ENCODE assay signal across 31 cellular contexts in the genomic region with DNA sequence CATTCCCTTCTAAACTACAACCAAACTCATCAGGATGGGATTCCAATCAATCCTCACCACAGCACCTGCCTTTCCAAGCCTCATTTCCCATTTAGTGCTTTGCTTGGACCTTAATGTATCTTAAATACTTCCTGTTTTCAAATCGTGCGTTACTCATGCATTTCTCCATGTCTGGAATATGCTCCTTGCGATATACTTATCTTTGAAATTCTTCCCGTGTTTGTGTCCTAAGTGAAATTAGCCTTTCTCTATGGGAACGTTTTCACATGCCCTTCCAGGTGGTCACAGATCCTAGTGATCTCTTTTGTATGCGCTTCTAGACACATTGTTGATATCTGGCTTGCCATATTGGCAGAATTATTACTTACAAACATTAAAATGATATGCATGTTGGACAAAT.
"Had no signal": no experiment of that assay in that cellular context is flagged by ENCODE, and none has a peak within 500 bp of the region (broad histone marks: within the 10 kb centered on the region; RNA-seq: fewer than 3 reads in every experiment).

No MANE protein-coding gene starts in this region.

- H3K36me3 ChIP-seq: adrenal gland, ascending aorta, brain microvascular endothelial cell, breast epithelium, cardiac muscle cell had no signal

- H3K9me3 ChIP-seq: adrenal gland, ascending aorta, body of pancreas, breast epithelium had no signal

- DNase-seq: activated effector memory CD4-positive, alpha-beta T cell treated with anti-CD3 and anti-CD28 coated beads, Interleukin-2, amount 50 U/mL, for 16 hours; activated effector memory CD4-positive, alpha-beta T cell treated with Interleukin-2 at 50 U/mL for 16 hours; activated gamma-delta T cell; activated gamma-delta T cell treated with Interleukin-2 at 50 U/mL for 16 hours; activated naive CD4-positive, alpha-beta T cell; activated naive CD4-positive, alpha-beta T cell treated with anti-CD3 and anti-CD28 coated beads for 36 hours; activated naive CD4-positive, alpha-beta T cell treated with anti-CD3 and anti-CD28 coated beads, Interleukin-2, amount 10 ng/mL, durations not matched to agents 7 days and 5 days; activated naive CD4-positive, alpha-beta T cell treated with anti-CD3 and anti-CD28 coated beads, Interleukin-2, amount 50 U/mL, for 16 hours; activated naive CD4-positive, alpha-beta T cell treated with Interleukin-2 at 50 U/mL for 16 hours; activated naive CD8-positive, alpha-beta T cell treated with anti-CD3 and anti-CD28 coated beads for 36 hours; activated naive CD8-positive, alpha-beta T cell treated with anti-CD3 and anti-CD28 coated beads, Interleukin-2, amount 10 ng/mL, durations not matched to agents 7 days and 5 days; activated naive CD8-positive, alpha-beta T cell treated with anti-CD3 and anti-CD28 coated beads, Interleukin-2, amount 50 U/mL, for 24 hours; activated T-cell treated with anti-CD3 and anti-CD28 coated beads, Interleukin-2, amount 50 U/mL, for 24 hours; activated T-cell treated with anti-CD3 and anti-CD28 coated beads, Interleukin-2, amount 50 U/mL, for 4 hours; activated T-cell treated with anti-CD3 and anti-CD28 coated beads, Interleukin-2, amount 50 U/mL, for 48 hours; activated T-cell treated with anti-CD3 and anti-CD28 coated beads, Interleukin-2, amount 50 U/mL, for 72 hours; adrenal gland; amniotic stem cell; amygdala; anterior cingulate cortex; aorta; body of pancreas; brain microvascular endothelial cell; caudate nucleus; central memory CD4-positive, alpha-beta T cell; cerebellar nuclear complex had no signal

- H3K4me1 ChIP-seq: ascending aorta, breast epithelium had no signal

- H3K27ac ChIP-seq: adrenal gland, ascending aorta, body of pancreas, brain microvascular endothelial cell, breast epithelium, cardiac muscle cell had no signal

- H3K4me3 ChIP-seq: adrenal gland, ascending aorta, body of pancreas, breast epithelium, cardiac muscle cell had no signal

- ATAC-seq: activated naive CD4-positive, alpha-beta T cell treated with anti-CD3 and anti-CD28 coated beads, Interleukin-2, amount 50 U/mL, for 72 hours; activated naive CD8-positive, alpha-beta T cell treated with anti-CD3 and anti-CD28 coated beads, Interleukin-2, amount 50 U/mL, for 24 hours; activated T-cell treated with anti-CD3 and anti-CD28 coated beads, Interleukin-2, amount 50 U/mL, for 4 hours; activated T-cell treated with anti-CD3 and anti-CD28 coated beads, Interleukin-2, amount 50 U/mL, for 72 hours; activated T-helper 17 cell treated with anti-CD3 and anti-CD28 coated beads, Interleukin-2, amount 50 U/mL, for 72 hours; body of pancreas had no signal

- H3K27me3 ChIP-seq: adrenal gland, ascending aorta, body of pancreas, brain microvascular endothelial cell, breast epithelium had no signal
